Comparison of ENCODE assay signal across 19 cellular contexts in the genomic region with DNA sequence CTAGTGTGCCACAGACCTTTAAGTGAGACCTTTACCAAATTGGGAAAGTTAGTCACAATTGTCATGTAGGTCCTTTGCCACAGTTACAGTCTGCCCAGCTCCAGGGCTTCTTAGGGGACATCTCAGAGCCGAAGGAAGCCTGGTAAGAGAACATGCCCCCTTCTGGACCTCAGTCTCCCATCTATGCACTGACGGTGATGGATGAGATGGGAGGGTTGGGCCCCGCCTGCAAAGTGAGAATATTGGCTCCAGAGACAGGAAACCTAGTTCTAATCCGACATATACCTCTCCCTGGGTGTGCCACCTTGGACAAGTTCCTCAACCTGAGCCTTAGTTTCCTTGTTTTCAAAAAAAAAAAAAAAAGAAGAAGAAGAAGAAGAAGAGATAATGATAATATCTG.
DNase-seq lines count a peak whose midpoint lies in the region; ATAC-seq and TF ChIP-seq lines count a peak whose summit lies in the region.
"Had no signal": no experiment of that assay in that cellular context is flagged by ENCODE, and none has a peak within 500 bp of the region (broad histone marks: within the 10 kb centered on the region; RNA-seq: fewer than 3 reads in every experiment).

No MANE protein-coding gene starts in this region.

- TF ChIP-seq EP300 in esophagus muscularis mucosa (IDR thresholded peaks at IDR 0.05): no peak

- 67% methylated on average over 4 of the region's 4 CpGs for WGBS in esophagus muscularis mucosa

- peaks cover 11% of the 10 kb centered on the region for H3K4me1 ChIP-seq in RWPE2 (ENCODE audit: insufficient read depth, poor library complexity, severe bottlenecking)
- peaks cover 21 to 30% (median 27%) of the 10 kb centered on the region in 4 donors for H3K4me1 ChIP-seq in esophagus muscularis mucosa
- H3K4me1 ChIP-seq in skeletal muscle satellite cell (ENCODE audit: control insufficient read depth, insufficient read depth, low read length): peaks cover 59% of the 10 kb centered on the region
- H3K4me1 ChIP-seq: BLaER1 had no signal

- no peak overlapping the region for H3K4me3 ChIP-seq in RWPE2 (ENCODE audit: severe bottlenecking)
- H3K4me3 ChIP-seq in esophagus muscularis mucosa: no peak overlapping the region
- H3K4me3 ChIP-seq in skeletal muscle satellite cell (ENCODE audit: low read length): peak overlapping the region; percentile 15
- H3K4me3 ChIP-seq: BLaER1, tibial nerve had no signal

- H3K27ac ChIP-seq in C4-2B (peak overlapping the region; percentile 67), RWPE2 (ENCODE audit: poor library complexity, severe bottlenecking) (peak overlapping the region; percentile 63), esophagus muscularis mucosa (replicated peaks in 1 of 4) (peak overlapping the region; percentile 52 to 76 (median 68))
- H3K27ac ChIP-seq: BLaER1 had no signal

- H3K4me2 ChIP-seq in skeletal muscle satellite cell (ENCODE audit: low read length): peak overlapping the region; percentile 58
- H3K4me2 ChIP-seq: BLaER1 had no signal

- H3K36me3 ChIP-seq in RWPE2 (ENCODE audit: low read depth): no peaks in the 10 kb centered on the region
- no peaks in the 10 kb centered on the region for H3K36me3 ChIP-seq in esophagus muscularis mucosa
- H3K36me3 ChIP-seq in skeletal muscle satellite cell (ENCODE audit: insufficient read depth, low read length): peaks cover 29% of the 10 kb centered on the region
- H3K36me3 ChIP-seq: BLaER1, tibial nerve had no signal

- no peak for TF ChIP-seq POLR2A in esophagus muscularis mucosa (IDR thresholded peaks at IDR 0.05; ENCODE audit: low read depth)

- in situ Hi-C loops in GM13976 (cut with MboI; ENCODE audit: low sequenced_read_pairs, unreplicated experiment): no loop called here

- DNase-seq in RWPE2 (ENCODE audit: low spot score) (no peak), esophagus muscularis mucosa (ENCODE audit: extremely low spot score) (no peak), GM13976 (ENCODE audit: low spot score) (no peak), posterior vena cava (ENCODE audit: low spot score) (no peak)
- DNase-seq in stimulated activated naive CD4-positive, alpha-beta T cell treated with Interleukin-2 at 50 U/mL for 16 hours (lab: John Stamatoyannopoulos, UW): no peak
- DNase-seq: activated T-cell treated with anti-CD3 and anti-CD28 coated beads, Interleukin-2, amount 50 U/mL, for 48 hours; islet precursor cell; naive thymus-derived CD4-positive, alpha-beta T cell; NCI-H1105; NCI-H187; NCI-H446 treated with DMSO at 0.1 percent for 48 hours; NCI-H774; stimulated activated CD4-positive, alpha-beta T cell treated with anti-CD3 and anti-CD28 coated beads, Interleukin-1b, Interleukin-23, amount 100 ng/mL, for 48 hours; stimulated activated naive CD8-positive, alpha-beta T cell treated with anti-CD3 and anti-CD28 coated beads, Interleukin-15, Interleukin-2, amounts not matched to agents 100 U/mL and 50 U/mL, for 24 hours had no signal

- H3K27me3 ChIP-seq in RWPE2 (ENCODE audit: insufficient read depth, poor library complexity, severe bottlenecking) (no peaks in the 10 kb centered on the region), esophagus muscularis mucosa (no peaks in the 10 kb centered on the region), skeletal muscle satellite cell (ENCODE audit: control insufficient read depth, insufficient read depth, low read length) (no peaks in the 10 kb centered on the region)
- H3K27me3 ChIP-seq: BLaER1, tibial nerve had no signal

- ATAC-seq in RWPE2 (ENCODE audit: low read depth): no peak
- no peak for ATAC-seq in HG03175 (IDR thresholded peaks at IDR 0.05; ENCODE audit: unreplicated experiment)
- ATAC-seq: naive thymus-derived CD4-positive, alpha-beta T cell; stimulated activated naive CD8-positive, alpha-beta T cell treated with anti-CD3 and anti-CD28 coated beads, Interleukin-15, Interleukin-2, amounts not matched to agents 100 U/mL and 50 U/mL, for 24 hours had no signal

- H3K9ac ChIP-seq in skeletal muscle satellite cell (ENCODE audit: low read depth, low read length): peak overlapping the region; percentile 55
- H3K9ac ChIP-seq: BLaER1 had no signal

- TF ChIP-seq CTCF in C4-2B (conservative IDR thresholded peaks at IDR 0.05): no peak
- no peak for TF ChIP-seq CTCF in RWPE2 (IDR thresholded peaks at IDR 0.05; ENCODE audit: poor library complexity, severe bottlenecking)
- TF ChIP-seq CTCF in esophagus muscularis mucosa (IDR thresholded peaks at IDR 0.05): no peak
- TF ChIP-seq CTCF in GM13976 (IDR thresholded peaks at IDR 0.05; ENCODE audit: borderline replicate concordance, control extremely low read depth, extremely low read depth, insufficient read depth, missing control alignments): no peak

- intact Hi-C loops in esophagus muscularis mucosa (cut with DNase I): no loop called here
- intact Hi-C loops in posterior vena cava (cut with DNase I): no loop called here

- H3K9me3 ChIP-seq in RWPE2 (ENCODE audit: severe bottlenecking) (peaks cover 2% of the 10 kb centered on the region), esophagus muscularis mucosa (no peaks in the 10 kb centered on the region), skeletal muscle satellite cell (replicated peaks; ENCODE audit: low read length) (no peaks in the 10 kb centered on the region)
